Comparison of ENCODE assay signal across 38 cellular contexts in genomic region chr6:24334285-24334684, GRCh38. TPM values are rescaled to one million over a fixed set of nuclear protein-coding genes. Genes with fewer than 3 reads are reported as not detected.
"Had no signal": no experiment of that assay in that cellular context is flagged by ENCODE, and none has a peak within 500 bp of the region (broad histone marks: within the 10 kb centered on the region; RNA-seq: fewer than 3 reads in every experiment).

No MANE protein-coding gene starts in this region.

- H3K4me3 Mint-ChIP-seq: activated B cell treated with CpG ODN at 0.5 μM for 24 hours; activated CD4-positive, alpha-beta memory T cell treated with anti-CD3 and anti-CD28 coated beads for 36 hours; activated CD4-positive, alpha-beta T cell treated with anti-CD3 and anti-CD28 coated beads, Interleukin-2, amount 10 ng/mL, durations not matched to agents 24 days and 14 days; activated CD8-positive, alpha-beta memory T cell treated with anti-CD3 and anti-CD28 coated beads, Interleukin-2, amount 10 ng/mL, durations not matched to agents 7 days and 5 days; activated CD8-positive, alpha-beta T cell treated with anti-CD3 and anti-CD28 coated beads, Interleukin-2, amount 10 ng/mL, durations not matched to agents 7 days and 5 days; activated naive CD4-positive, alpha-beta T cell treated with anti-CD3 and anti-CD28 coated beads, Interleukin-2, amount 10 ng/mL, durations not matched to agents 7 days and 5 days; activated naive CD4-positive, alpha-beta T cell treated with anti-CD3 and anti-CD28 coated beads, Interleukin-2, amount 50 U/mL, for 24 hours; activated naive CD8-positive, alpha-beta T cell; activated naive CD8-positive, alpha-beta T cell treated with anti-CD3 and anti-CD28 coated beads, Interleukin-2, amount 10 ng/mL, durations not matched to agents 7 days and 5 days; activated naive CD8-positive, alpha-beta T cell treated with anti-CD3 and anti-CD28 coated beads, Interleukin-2, amount 50 U/mL, for 24 hours; activated T-cell treated with anti-CD3 and anti-CD28 coated beads, Interleukin-2, amount 50 U/mL, for 24 hours; brain; central memory CD8-positive, alpha-beta T cell; T-helper 1 cell treated with Interleukin-12 subunit alpha and Interleukin-12 subunit beta and Interleukin-4 antibody, amounts not matched to agents 30 μg/mL and 1 μg/mL, for 36 hours; T-helper 2 cell treated with Interferon-gamma antibody and Interleukin-4, amounts not matched to agents 5 μg/mL and 100 μg/mL, for 36 hours had no signal

- H3K27ac ChIP-seq: ascending aorta, cardiac muscle cell, VCaP had no signal

- H3K27me3 ChIP-seq: ascending aorta, cardiac muscle cell had no signal

- DNase-seq: activated B cell treated with CpG ODN at 0.5 μM for 24 hours; activated CD4-positive, alpha-beta memory T cell treated with anti-CD3 and anti-CD28 coated beads for 36 hours; activated CD4-positive, alpha-beta T cell treated with anti-CD3 and anti-CD28 coated beads for 4 hours; activated CD4-positive, alpha-beta T cell treated with anti-CD3 and anti-CD28 coated beads, Interleukin-2, amount 10 ng/mL, durations not matched to agents 24 days and 14 days; activated CD4-positive, alpha-beta T cell treated with anti-CD3 and anti-CD28 coated beads, Interleukin-2, amount 50 U/mL, for 1 hour; activated CD4-positive, alpha-beta T cell treated with anti-CD3 and anti-CD28 coated beads, Interleukin-2, amount 50 U/mL, for 4 hours; activated CD4-positive, CD25-positive, alpha-beta regulatory T cell treated with anti-CD3 and anti-CD28 coated beads, Interleukin-2, amount 50 U/mL, for 72 hours; activated CD8-positive, alpha-beta memory T cell treated with anti-CD3 and anti-CD28 coated beads for 24 hours; activated CD8-positive, alpha-beta memory T cell treated with anti-CD3 and anti-CD28 coated beads, Interleukin-2, amount 10 ng/mL, durations not matched to agents 7 days and 5 days; activated CD8-positive, alpha-beta memory T cell treated with anti-CD3 and anti-CD28 coated beads, Interleukin-2, amount 50 U/mL, for 48 hours; activated CD8-positive, alpha-beta T cell treated with anti-CD3 and anti-CD28 coated beads, Interleukin-2, amount 10 ng/mL, durations not matched to agents 7 days and 5 days; activated effector memory CD4-positive, alpha-beta T cell treated with Interleukin-2 at 50 U/mL for 16 hours; activated gamma-delta T cell; activated naive CD4-positive, alpha-beta T cell treated with anti-CD3 and anti-CD28 coated beads, Interleukin-2, amount 10 ng/mL, durations not matched to agents 7 days and 5 days; activated naive CD4-positive, alpha-beta T cell treated with Interleukin-2 at 50 U/mL for 16 hours; activated naive CD8-positive, alpha-beta T cell treated with anti-CD3 and anti-CD28 coated beads, Interleukin-2, amount 10 ng/mL, durations not matched to agents 7 days and 5 days; activated naive CD8-positive, alpha-beta T cell treated with anti-CD3 and anti-CD28 coated beads, Interleukin-2, amount 50 U/mL, for 24 hours; activated T-cell treated with anti-CD3 and anti-CD28 coated beads, Interleukin-2, amount 50 U/mL, for 24 hours; activated T-cell treated with anti-CD3 and anti-CD28 coated beads, Interleukin-2, amount 50 U/mL, for 48 hours; amygdala; anterior cingulate cortex; caudate nucleus; cerebellar nuclear complex; T-helper 1 cell; T-helper 2 cell; T-helper 9 cell had no signal

- H3K4me1 Mint-ChIP-seq: activated B cell treated with CpG ODN at 0.5 μM for 24 hours; activated CD4-positive, alpha-beta T cell treated with anti-CD3 and anti-CD28 coated beads, Interleukin-2, amount 10 ng/mL, durations not matched to agents 24 days and 14 days; activated CD8-positive, alpha-beta memory T cell treated with anti-CD3 and anti-CD28 coated beads, Interleukin-2, amount 10 ng/mL, durations not matched to agents 7 days and 5 days; activated naive CD4-positive, alpha-beta T cell treated with anti-CD3 and anti-CD28 coated beads, Interleukin-2, amount 10 ng/mL, durations not matched to agents 7 days and 5 days; activated naive CD4-positive, alpha-beta T cell treated with anti-CD3 and anti-CD28 coated beads, Interleukin-2, amount 50 U/mL, for 24 hours; activated naive CD8-positive, alpha-beta T cell treated with anti-CD3 and anti-CD28 coated beads, Interleukin-2, amount 10 ng/mL, durations not matched to agents 7 days and 5 days; activated naive CD8-positive, alpha-beta T cell treated with anti-CD3 and anti-CD28 coated beads, Interleukin-2, amount 50 U/mL, for 24 hours; central memory CD8-positive, alpha-beta T cell had no signal

- H3K36me3 Mint-ChIP-seq: activated CD4-positive, alpha-beta memory T cell treated with anti-CD3 and anti-CD28 coated beads for 36 hours; activated CD8-positive, alpha-beta memory T cell treated with anti-CD3 and anti-CD28 coated beads, Interleukin-2, amount 10 ng/mL, durations not matched to agents 7 days and 5 days; activated naive CD4-positive, alpha-beta T cell treated with anti-CD3 and anti-CD28 coated beads, Interleukin-2, amount 10 ng/mL, durations not matched to agents 7 days and 5 days; activated naive CD8-positive, alpha-beta T cell treated with anti-CD3 and anti-CD28 coated beads, Interleukin-2, amount 10 ng/mL, durations not matched to agents 7 days and 5 days; brain had no signal

- ATAC-seq: activated CD8-positive, alpha-beta memory T cell treated with anti-CD3 and anti-CD28 coated beads, Interleukin-2, amount 10 ng/mL, durations not matched to agents 7 days and 5 days; activated CD8-positive, alpha-beta T cell treated with anti-CD3 and anti-CD28 coated beads, Interleukin-2, amount 10 ng/mL, durations not matched to agents 7 days and 5 days; activated naive CD8-positive, alpha-beta T cell treated with anti-CD3 and anti-CD28 coated beads, Interleukin-2, amount 50 U/mL, for 24 hours had no signal

- H3K27ac Mint-ChIP-seq: activated B cell treated with CpG ODN at 0.5 μM for 24 hours; activated CD4-positive, alpha-beta memory T cell treated with anti-CD3 and anti-CD28 coated beads for 36 hours; activated CD4-positive, alpha-beta T cell treated with anti-CD3 and anti-CD28 coated beads, Interleukin-2, amount 10 ng/mL, durations not matched to agents 24 days and 14 days; activated CD8-positive, alpha-beta memory T cell treated with anti-CD3 and anti-CD28 coated beads, Interleukin-2, amount 10 ng/mL, durations not matched to agents 7 days and 5 days; activated CD8-positive, alpha-beta T cell treated with anti-CD3 and anti-CD28 coated beads, Interleukin-2, amount 10 ng/mL, durations not matched to agents 7 days and 5 days; activated naive CD4-positive, alpha-beta T cell treated with anti-CD3 and anti-CD28 coated beads, Interleukin-2, amount 10 ng/mL, durations not matched to agents 7 days and 5 days; activated naive CD4-positive, alpha-beta T cell treated with anti-CD3 and anti-CD28 coated beads, Interleukin-2, amount 50 U/mL, for 24 hours; activated naive CD8-positive, alpha-beta T cell; activated naive CD8-positive, alpha-beta T cell treated with anti-CD3 and anti-CD28 coated beads, Interleukin-2, amount 10 ng/mL, durations not matched to agents 7 days and 5 days; activated naive CD8-positive, alpha-beta T cell treated with anti-CD3 and anti-CD28 coated beads, Interleukin-2, amount 50 U/mL, for 24 hours; activated T-cell treated with anti-CD3 and anti-CD28 coated beads, Interleukin-2, amount 50 U/mL, for 24 hours; activated T-helper 2 cell treated with anti-CD3 and anti-CD28 coated beads, Interferon-gamma antibody, Interleukin-2, Interleukin-4, amounts not matched to agents 10 μg/mL and 5 μg/mL and 100 μg/mL, durations not matched to agents 14 hours and 24 hours and 36 hours; brain; T-helper 1 cell treated with Interleukin-12 subunit alpha and Interleukin-12 subunit beta and Interleukin-4 antibody, amounts not matched to agents 30 μg/mL and 1 μg/mL, for 36 hours; T-helper 2 cell treated with Interferon-gamma antibody and Interleukin-4, amounts not matched to agents 5 μg/mL and 100 μg/mL, for 36 hours had no signal

- FAIRE-seq: bronchial epithelial cell, TTC549 had no signal

- H3K4me1 ChIP-seq: ascending aorta had no signal

- H3K4me3 ChIP-seq: ascending aorta, cardiac muscle cell had no signal

- H3K9me3 Mint-ChIP-seq: activated naive CD8-positive, alpha-beta T cell treated with anti-CD3 and anti-CD28 coated beads, Interleukin-2, amount 10 ng/mL, durations not matched to agents 7 days and 5 days had no signal

- H3K36me3 ChIP-seq: ascending aorta, cardiac muscle cell had no signal

RNA-seq across cellular contexts. Expression of gene DCDC2, which starts 23.6 kb away (rescaled TPM):
- total RNA-seq: activated B cell treated with CpG ODN at 0.5 μM for 24 hours; activated CD4-positive, alpha-beta T cell treated with anti-CD3 and anti-CD28 coated beads, Interleukin-2, amount 10 ng/mL, durations not matched to agents 24 days and 14 days; activated CD8-positive, alpha-beta memory T cell treated with anti-CD3 and anti-CD28 coated beads, Interleukin-2, amount 10 ng/mL, durations not matched to agents 7 days and 5 days; activated CD8-positive, alpha-beta T cell treated with anti-CD3 and anti-CD28 coated beads, Interleukin-2, amount 10 ng/mL, durations not matched to agents 7 days and 5 days; activated T-helper 2 cell treated with anti-CD3 and anti-CD28 coated beads, Interferon-gamma antibody, Interleukin-2, Interleukin-4, amounts not matched to agents 10 μg/mL and 5 μg/mL and 100 μg/mL, durations not matched to agents 14 hours and 24 hours and 36 hours; ascending aorta had no signal
- polyA plus RNA-seq: cardiac muscle cell had no signal
